ENCODE assay signal across 9 cellular contexts in the genomic region with DNA sequence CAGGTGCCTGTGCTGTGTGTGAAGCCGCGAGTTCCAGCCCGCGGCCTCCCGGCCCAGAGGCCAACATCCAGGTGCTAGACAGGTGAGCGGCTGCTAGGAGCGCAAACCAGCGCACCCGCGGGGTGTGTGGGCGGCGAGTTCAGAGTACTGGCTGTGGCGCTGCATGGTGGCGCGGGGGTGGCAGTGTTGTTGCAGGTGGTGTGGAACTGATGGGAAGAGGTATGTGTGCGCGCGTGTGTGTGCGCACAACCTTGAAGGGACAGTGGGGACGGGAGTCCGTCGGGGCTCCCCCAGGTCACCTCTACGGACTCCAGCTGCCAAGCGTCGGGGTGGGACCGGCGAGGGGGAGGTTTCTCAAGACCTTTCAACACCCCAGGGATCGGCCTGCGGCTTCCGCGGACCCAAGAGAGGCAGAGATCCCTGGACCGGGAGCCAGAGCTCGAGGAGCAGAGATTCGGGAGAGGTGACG. TPM values are rescaled to one million over a fixed set of nuclear protein-coding genes. Genes with fewer than 3 reads are reported as not detected.
A peak's percentile ranks its signal among the peaks of the same experiment; 100 is the strongest.
DNase-seq lines count a peak whose midpoint lies in the region; ATAC-seq and TF ChIP-seq lines count a peak whose summit lies in the region.
"Had no signal": no experiment of that assay in that cellular context is flagged by ENCODE, and none has a peak within 500 bp of the region (broad histone marks: within the 10 kb centered on the region; RNA-seq: fewer than 3 reads in every experiment).

No MANE protein-coding gene starts in this region.

- ATAC-seq in IMR-90 (ENCODE audit: low read depth) (no peak; the same call in 1 of the 2 replicates), HG03159 (IDR thresholded peaks at IDR 0.05; ENCODE audit: unreplicated experiment) (no peak)

- peak overlapping the region; percentile 33 for H2AFZ ChIP-seq in IMR-90 (replicated peaks; ENCODE audit: low read length, poor library complexity)

- H4K5ac ChIP-seq in IMR-90 (ENCODE audit: low read depth, low read length) = no peak overlapping the region

- H2BK5ac ChIP-seq in IMR-90 (ENCODE audit: low read depth, low read length, poor library complexity, severe bottlenecking) = no peak overlapping the region

- intact Hi-C loops in IMR-90 (cut with micrococcal nuclease) = no loop called here

- no peak overlapping the region for H2AK5ac ChIP-seq in IMR-90 (ENCODE audit: low read depth, low read length)

- H3K9ac ChIP-seq in IMR-90 (ENCODE audit: low read depth, low read length) (no peak overlapping the region), iPS-15b (ENCODE audit: low read depth, low read length) (no peak overlapping the region)

- no peak for TF ChIP-seq CTCF in IMR-90 (conservative IDR thresholded peaks at IDR 0.05; ENCODE audit: low read depth, low read length)

- POLR2A ChIA-PET in IMR-90 (lab: Charles Lee; ENCODE audit: unreplicated experiment) = no interaction called here

- dilution Hi-C loops in IMR-90 (cut with HindIII; ENCODE audit: low sequenced_read_pairs, unreplicated experiment) = no loop called here

- H2BK15ac ChIP-seq in IMR-90 (ENCODE audit: low read depth, low read length) = no peak overlapping the region

- no peak overlapping the region for H4K8ac ChIP-seq in IMR-90 (ENCODE audit: low read depth in 2 of 2, low read length in 2 of 2)

- H3K4me3 ChIP-seq in IMR-90 (ENCODE audit: insufficient read depth, low read depth, low read length) = no peak overlapping the region
- H3K4me3 ChIP-seq in iPS-15b (ENCODE audit: low read depth, low read length) = peak overlapping the region; percentile 41

- peaks cover 2% of the 10 kb centered on the region; the same call in 1 of the 2 replicates for H3K9me3 ChIP-seq in IMR-90 (ENCODE audit: control insufficient read depth, insufficient read depth, low read length)
- no peaks in the 10 kb centered on the region for H3K9me3 ChIP-seq in iPS-15b (ENCODE audit: control insufficient read depth, insufficient read depth, low read length)

- no peak overlapping the region for H3K4ac ChIP-seq in IMR-90 (ENCODE audit: low read depth, low read length)

- peaks cover 13% of the 10 kb centered on the region; the same call in 1 of the 2 replicates for H4K20me1 ChIP-seq in IMR-90 (ENCODE audit: insufficient read depth, low read length)

- no peak overlapping the region for H3K56ac ChIP-seq in IMR-90 (ENCODE audit: extremely low read depth, insufficient read depth, low read length)

- H2AK9ac ChIP-seq in IMR-90 (replicated peaks; ENCODE audit: low read depth, low read length, poor library complexity) = peak overlapping the region; percentile 50

- TF ChIP-seq RAD21 in IMR-90 (IDR thresholded peaks at IDR 0.05; ENCODE audit: low read length) = no peak

- H3K4me2 ChIP-seq in IMR-90 (ENCODE audit: low read depth, low read length) = no peak overlapping the region

- no peak overlapping the region for H4K91ac ChIP-seq in IMR-90 (ENCODE audit: insufficient read depth, low read depth, low read length)

- H3K36me3 ChIP-seq in IMR-90 (ENCODE audit: control insufficient read depth, insufficient read depth, low read length) (no peaks in the 10 kb centered on the region), iPS-15b (ENCODE audit: control insufficient read depth, insufficient read depth, low read length) (no peaks in the 10 kb centered on the region)

- DNase-seq in IMR-90 = no peak
- peak; percentile 69 for DNase-seq in activated CD8-positive, alpha-beta memory T cell treated with anti-CD3 and anti-CD28 coated beads for 24 hours
- peak in 2 of 3 experiments; percentile 35 to 42 for DNase-seq in stimulated activated CD4-positive, alpha-beta T cell treated with anti-CD3 and anti-CD28 coated beads, TNF-alpha, amount 100 ng/mL, for 4 hours (ENCODE audit: low read depth in 3 of 3)
- DNase-seq in NOMO-1 treated with dmso at 0.1 percent for 144 hours (lab: John Stamatoyannopoulos, UW; ENCODE audit: unreplicated experiment) = no peak
- no peak for DNase-seq in HCEC 1CT
- DNase-seq in NCI-H510A (lab: John Stamatoyannopoulos, UW) = no peak

- no peak for TF ChIP-seq POLR2A in IMR-90 (IDR thresholded peaks at IDR 0.05; ENCODE audit: low read depth, low read length)

- CTCF ChIA-PET in IMR-90 (lab: Yijun Ruan, JAX) = no interaction called here

- WGBS in IMR-90 (ENCODE audit: extremely low coverage in 2 of 2, insufficient read length in 1 of 2), 2 experiments = 1% methylated on average over 22 of the region's 35 CpGs; no CpG with 5 or more reads in 1 of the 2 experiments

- H3K4me1 ChIP-seq in IMR-90 (ENCODE audit: control insufficient read depth, insufficient read depth, low read length) = no peaks in the 10 kb centered on the region
- peaks cover 18% of the 10 kb centered on the region for H3K4me1 ChIP-seq in iPS-15b (ENCODE audit: control insufficient read depth, insufficient read depth, low read length)

- no peak overlapping the region for H3K23ac ChIP-seq in IMR-90 (ENCODE audit: low read depth, low read length)

- no peak overlapping the region for H2BK20ac ChIP-seq in IMR-90 (ENCODE audit: low read depth, low read length)

- H3K18ac ChIP-seq in IMR-90 (ENCODE audit: low read depth, low read length) = no peak overlapping the region

- H2BK120ac ChIP-seq in IMR-90 (ENCODE audit: low read depth, low read length) = no peak overlapping the region

- H3K9me1 ChIP-seq in IMR-90 (ENCODE audit: insufficient read depth, low read length) = no peaks in the 10 kb centered on the region

- H3K27me3 ChIP-seq in IMR-90 (ENCODE audit: control insufficient read depth, insufficient read depth, low read length) (peaks cover 95% of the 10 kb centered on the region), iPS-15b (ENCODE audit: control insufficient read depth, insufficient read depth, low read length) (peaks cover 94% of the 10 kb centered on the region)

- in situ Hi-C loops in IMR-90 (cut with MboI; ENCODE audit: low sequenced_read_pairs) = no loop called here

- BruUV-seq in IMR-90 (replicated peaks; lab: Mats Ljungman, UMichigan) = no TSS peak

- H3K14ac ChIP-seq in IMR-90 (replicated peaks; ENCODE audit: low read depth, low read length) = no peak overlapping the region

- H3K79me1 ChIP-seq in IMR-90 (ENCODE audit: low read depth in 1 of 2, low read length in 2 of 2) = no peaks in the 10 kb centered on the region

- no peak overlapping the region for H3K27ac ChIP-seq in IMR-90 (ENCODE audit: insufficient read depth, low read length)
- H3K27ac ChIP-seq: HL-60 had no signal

TF ChIP-seq in IMR-90, 13 proteins besides CTCF, POLR2A, EP300 and RAD21:
- TF ChIP-seq MAZ (IDR thresholded peaks at IDR 0.05; ENCODE audit: borderline replicate concordance, low read depth, low read length) = no peak
- TF ChIP-seq, protein P1, sequence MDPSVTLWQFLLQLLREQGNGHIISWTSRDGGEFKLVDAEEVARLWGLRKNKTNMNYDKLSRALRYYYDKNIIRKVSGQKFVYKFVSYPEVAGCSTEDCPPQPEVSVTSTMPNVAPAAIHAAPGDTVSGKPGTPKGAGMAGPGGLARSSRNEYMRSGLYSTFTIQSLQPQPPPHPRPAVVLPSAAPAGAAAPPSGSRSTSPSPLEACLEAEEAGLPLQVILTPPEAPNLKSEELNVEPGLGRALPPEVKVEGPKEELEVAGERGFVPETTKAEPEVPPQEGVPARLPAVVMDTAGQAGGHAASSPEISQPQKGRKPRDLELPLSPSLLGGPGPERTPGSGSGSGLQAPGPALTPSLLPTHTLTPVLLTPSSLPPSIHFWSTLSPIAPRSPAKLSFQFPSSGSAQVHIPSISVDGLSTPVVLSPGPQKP (IDR thresholded peaks at IDR 0.05; ENCODE audit: borderline replicate concordance, low read depth, low read length) = no peak
- TF ChIP-seq RCOR1 (IDR thresholded peaks at IDR 0.05; ENCODE audit: insufficient replicate concordance, low read length) = no peak
- TF ChIP-seq SMC3 (IDR thresholded peaks at IDR 0.05; ENCODE audit: low read depth, low read length) = no peak
- no peak for TF ChIP-seq MAFK (IDR thresholded peaks at IDR 0.05; ENCODE audit: low read depth, low read length)
- TF ChIP-seq NFE2L2 (IDR thresholded peaks at IDR 0.05; ENCODE audit: low read depth, low read length) = no peak
- TF ChIP-seq MXI1 (IDR thresholded peaks at IDR 0.05; ENCODE audit: borderline replicate concordance, low read depth, low read length) = no peak
- TF ChIP-seq RFX5 (IDR thresholded peaks at IDR 0.05; ENCODE audit: low read depth, low read length) = no peak
- no peak for TF ChIP-seq FOS (IDR thresholded peaks at IDR 0.05; ENCODE audit: low read depth, low read length)
- TF ChIP-seq CEBPB (IDR thresholded peaks at IDR 0.05; ENCODE audit: low read depth, low read length) = no peak
- no peak for TF ChIP-seq CHD1 (IDR thresholded peaks at IDR 0.05; ENCODE audit: low read depth, low read length)
- TF ChIP-seq, protein P2, sequence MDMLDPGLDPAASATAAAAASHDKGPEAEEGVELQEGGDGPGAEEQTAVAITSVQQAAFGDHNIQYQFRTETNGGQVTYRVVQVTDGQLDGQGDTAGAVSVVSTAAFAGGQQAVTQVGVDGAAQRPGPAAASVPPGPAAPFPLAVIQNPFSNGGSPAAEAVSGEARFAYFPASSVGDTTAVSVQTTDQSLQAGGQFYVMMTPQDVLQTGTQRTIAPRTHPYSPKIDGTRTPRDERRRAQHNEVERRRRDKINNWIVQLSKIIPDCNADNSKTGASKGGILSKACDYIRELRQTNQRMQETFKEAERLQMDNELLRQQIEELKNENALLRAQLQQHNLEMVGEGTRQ (IDR thresholded peaks at IDR 0.05; ENCODE audit: low read depth, low read length) = no peak
- no peak for TF ChIP-seq BHLHE40 (IDR thresholded peaks at IDR 0.05; ENCODE audit: low read depth, low read length)
TF ChIP-seq in IMR-90: peak in this region for 0.

RNA-seq across cellular contexts. Expression of gene DMBX1, which starts 0.4 kb away (rescaled TPM):
- total RNA-seq in IMR-90 (2012; rRNA removed) = not detected in 2 replicates
- not detected in 2 replicates for polyA plus RNA-seq in IMR-90 (2012; rRNA removed)
- not detected in 2 replicates for polyA plus RNA-seq in IMR-90 (2012; cell fraction: cytosol; rRNA removed)
- not detected in 2 replicates for polyA plus RNA-seq in IMR-90 (2012; cell fraction: nucleus; rRNA removed; ENCODE audit: low replicate concordance)

Comparison
In these comparisons a context has a peak if more than half of its experiments do, and no peak if none do; other contexts are left out.
1. DNase-seq: peak in activated CD8-positive, alpha-beta memory T cell treated with anti-CD3 and anti-CD28 coated beads for 24 hours (single experiment) and stimulated activated CD4-positive, alpha-beta T cell treated with anti-CD3 and anti-CD28 coated beads, TNF-alpha, amount 100 ng/mL, for 4 hours (2 of 3); none in IMR-90 (single experiment), NOMO-1 treated with dmso at 0.1 percent for 144 hours (single experiment), HCEC 1CT (single experiment) and NCI-H510A (single experiment).